Comparison of ENCODE assay signal across 24 cellular contexts in the genomic region with DNA sequence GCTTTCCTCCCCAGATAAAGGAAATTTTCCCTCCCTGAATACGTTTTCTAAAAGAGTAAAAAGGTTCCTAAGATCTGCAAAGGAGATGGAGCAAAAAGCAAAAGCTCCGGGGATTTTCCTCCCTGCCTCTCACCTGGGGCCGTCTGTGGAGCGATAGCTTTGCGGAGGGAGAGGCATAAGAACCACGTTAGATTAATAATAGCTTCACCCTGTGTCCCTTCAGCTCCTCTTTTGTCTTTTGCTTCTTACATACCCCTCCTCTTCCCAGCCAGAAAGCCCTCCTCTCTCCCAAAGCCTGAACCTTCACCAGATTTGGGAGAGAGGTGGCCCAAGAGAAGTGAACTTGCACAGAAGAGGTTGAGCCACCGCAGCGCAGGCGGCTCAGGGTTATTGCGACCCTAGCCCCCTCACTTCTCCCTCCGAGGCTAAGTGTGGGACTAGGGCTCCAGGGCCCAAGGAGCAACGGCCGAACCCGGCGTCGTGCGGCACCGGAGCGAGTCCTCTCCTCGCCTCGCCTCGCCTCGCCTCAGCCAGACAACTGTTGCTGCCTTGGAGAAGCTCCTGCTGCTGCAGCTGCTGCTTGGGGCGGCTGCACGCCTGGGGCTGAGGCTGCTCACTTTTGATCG.
DNase-seq lines count a peak whose midpoint lies in the region; ATAC-seq lines count a peak whose summit lies in the region.
"Had no signal": no experiment of that assay in that cellular context is flagged by ENCODE, and none has a peak within 500 bp of the region (broad histone marks: within the 10 kb centered on the region; RNA-seq: fewer than 3 reads in every experiment).

No MANE protein-coding gene starts in this region.

- H3K27me3 ChIP-seq in right cardiac atrium (ENCODE audit: control insufficient read depth, insufficient read depth) = no peaks in the 10 kb centered on the region

- intact Hi-C loops in right cardiac atrium (cut with DNase I) = no loop called here

- H3K9me3 ChIP-seq in right cardiac atrium (ENCODE audit: control insufficient read depth, low read length) = no peaks in the 10 kb centered on the region
- H3K9me3 ChIP-seq: sigmoid colon had no signal

- 13% methylated on average over 26 of the region's 26 CpGs for WGBS in right cardiac atrium

- peaks cover 8% of the 10 kb centered on the region for H3K4me1 ChIP-seq in right cardiac atrium (ENCODE audit: control insufficient read depth, insufficient read depth, low read length)

- H3K27ac ChIP-seq in right cardiac atrium (ENCODE audit: low read length) = no peak overlapping the region
- H3K27ac ChIP-seq: sigmoid colon had no signal

- ATAC-seq in GM18861 (IDR thresholded peaks at IDR 0.05; ENCODE audit: unreplicated experiment) (no peak), right cardiac atrium (no peak)
- ATAC-seq: activated CD4-positive, CD25-positive, alpha-beta regulatory T cell treated with anti-CD3 and anti-CD28 coated beads, Interleukin-2, amount 50 U/mL, for 24 hours; activated naive CD4-positive, alpha-beta T cell treated with anti-CD3 and anti-CD28 coated beads, Interleukin-2, amount 50 U/mL, for 72 hours; activated T-cell treated with anti-CD3 and anti-CD28 coated beads, Interleukin-2, amount 50 U/mL, for 72 hours; left ventricle myocardium superior; stimulated activated effector memory CD8-positive, alpha-beta T cell treated with anti-CD3 and anti-CD28 coated beads, Interleukin-12 subunit alpha, Interleukin-12 subunit beta, amount 100 ng/mL, for 72 hours had no signal

- H3K4me3 ChIP-seq in right cardiac atrium (ENCODE audit: low read length) = no peak overlapping the region
- H3K4me3 ChIP-seq: sigmoid colon had no signal

- DNase-seq in NCI-H82 (lab: John Stamatoyannopoulos, UW) (peak; percentile 19), NCI-H82 treated with DMSO at 0.1 percent for 48 hours (lab: John Stamatoyannopoulos, UW; ENCODE audit: unreplicated experiment) (no peak), astrocyte of the hippocampus (ENCODE audit: low read depth, low spot score) (peak; percentile 20), iPS-NIHi11 (ENCODE audit: low spot score) (peak; percentile 20), retina (peak; percentile 63), right cardiac atrium (no peak)
- no peak for DNase-seq in stimulated activated CD4-positive, alpha-beta T cell treated with anti-CD3 and anti-CD28 coated beads, Interleukin-4, amount 100 ng/mL, for 1 hour
- DNase-seq: activated CD8-positive, alpha-beta memory T cell treated with anti-CD3 and anti-CD28 coated beads for 24 hours; activated T-cell treated with anti-CD3 and anti-CD28 coated beads, Interleukin-2, amount 50 U/mL, for 72 hours; Calu3; GF-D8; GOT3; immature natural killer cell; Kasumi-1; left ventricle myocardium superior; NCI-H1048; NCI-H2081 treated with DMSO at 0.1 percent for 48 hours; NCI-H510A treated with DMSO at 0.1 percent for 48 hours; sigmoid colon; T-helper 9 cell had no signal

Comparison
In these comparisons a context has a peak if more than half of its experiments do, and no peak if none do; other contexts are left out.
1. DNase-seq: peak in NCI-H82 (single experiment), astrocyte of the hippocampus (single experiment), iPS-NIHi11 (single experiment) and retina (single experiment); none in NCI-H82 treated with DMSO at 0.1 percent for 48 hours (single experiment), right cardiac atrium (0 of 3) and stimulated activated CD4-positive, alpha-beta T cell treated with anti-CD3 and anti-CD28 coated beads, Interleukin-4, amount 100 ng/mL, for 1 hour (single experiment).